In genomic region chr1:61011514-61012263, GRCh38 we compare ENCODE assay signal across 24 cellular contexts.
A peak's percentile ranks its signal among the peaks of the same experiment; 100 is the strongest.
DNase-seq lines count a peak whose midpoint lies in the region; ATAC-seq lines count a peak whose summit lies in the region.
"Had no signal": no experiment of that assay in that cellular context is flagged by ENCODE, and none has a peak within 500 bp of the region (broad histone marks: within the 10 kb centered on the region; RNA-seq: fewer than 3 reads in every experiment).

No MANE protein-coding gene starts in this region.

- peaks cover 3 to 4% of the 10 kb centered on the region in 2 donors for H3K4me1 Mint-ChIP-seq in immature natural killer cell
- no peaks in the 10 kb centered on the region for H3K4me1 Mint-ChIP-seq in activated CD4-positive, alpha-beta T cell treated with anti-CD3 and anti-CD28 coated beads, Interleukin-2, amount 10 ng/mL, durations not matched to agents 7 days and 5 days
- H3K4me1 Mint-ChIP-seq in activated CD4-positive, alpha-beta memory T cell treated with anti-CD3 and anti-CD28 coated beads for 36 hours (ENCODE audit: low read depth) = no peaks in the 10 kb centered on the region
- H3K4me1 Mint-ChIP-seq: activated naive CD4-positive, alpha-beta T cell treated with anti-CD3 and anti-CD28 coated beads, Interleukin-2, amount 10 ng/mL, durations not matched to agents 7 days and 5 days; central memory CD8-positive, alpha-beta T cell had no signal

- H3K27ac Mint-ChIP-seq in immature natural killer cell = no peak overlapping the region
- H3K27ac Mint-ChIP-seq in activated CD4-positive, alpha-beta T cell treated with anti-CD3 and anti-CD28 coated beads, Interleukin-2, amount 10 ng/mL, durations not matched to agents 7 days and 5 days = no peak overlapping the region
- no peak overlapping the region for H3K27ac Mint-ChIP-seq in activated CD4-positive, alpha-beta memory T cell treated with anti-CD3 and anti-CD28 coated beads for 36 hours
- H3K27ac Mint-ChIP-seq: activated CD8-positive, alpha-beta T cell treated with anti-CD3 and anti-CD28 coated beads, Interleukin-2, amount 10 ng/mL, durations not matched to agents 7 days and 5 days; activated naive CD4-positive, alpha-beta T cell treated with anti-CD3 and anti-CD28 coated beads, Interleukin-2, amount 10 ng/mL, durations not matched to agents 7 days and 5 days; nephron; stimulated activated naive CD8-positive, alpha-beta T cell treated with anti-CD3 and anti-CD28 coated beads, Interleukin-15, Interleukin-2, amounts not matched to agents 100 ng/mL and 50 ng/mL, for 24 hours had no signal

- no peak overlapping the region for H3K4me3 Mint-ChIP-seq in immature natural killer cell
- no peak overlapping the region for H3K4me3 Mint-ChIP-seq in activated CD4-positive, alpha-beta T cell treated with anti-CD3 and anti-CD28 coated beads, Interleukin-2, amount 10 ng/mL, durations not matched to agents 7 days and 5 days
- no peak overlapping the region for H3K4me3 Mint-ChIP-seq in activated CD4-positive, alpha-beta memory T cell treated with anti-CD3 and anti-CD28 coated beads for 36 hours
- H3K4me3 Mint-ChIP-seq: activated CD8-positive, alpha-beta T cell treated with anti-CD3 and anti-CD28 coated beads, Interleukin-2, amount 10 ng/mL, durations not matched to agents 7 days and 5 days; activated naive CD4-positive, alpha-beta T cell treated with anti-CD3 and anti-CD28 coated beads, Interleukin-2, amount 10 ng/mL, durations not matched to agents 7 days and 5 days; central memory CD8-positive, alpha-beta T cell; nephron; stimulated activated naive CD8-positive, alpha-beta T cell treated with anti-CD3 and anti-CD28 coated beads, Interleukin-15, Interleukin-2, amounts not matched to agents 100 ng/mL and 50 ng/mL, for 24 hours had no signal

- no peaks in the 10 kb centered on the region for H3K9me3 Mint-ChIP-seq in immature natural killer cell
- no peaks in the 10 kb centered on the region for H3K9me3 Mint-ChIP-seq in activated CD4-positive, alpha-beta T cell treated with anti-CD3 and anti-CD28 coated beads, Interleukin-2, amount 10 ng/mL, durations not matched to agents 7 days and 5 days
- no peaks in the 10 kb centered on the region for H3K9me3 Mint-ChIP-seq in activated CD4-positive, alpha-beta memory T cell treated with anti-CD3 and anti-CD28 coated beads for 36 hours
- H3K9me3 Mint-ChIP-seq: activated naive CD4-positive, alpha-beta T cell treated with anti-CD3 and anti-CD28 coated beads, Interleukin-2, amount 10 ng/mL, durations not matched to agents 7 days and 5 days; central memory CD8-positive, alpha-beta T cell; nephron; stimulated activated naive CD8-positive, alpha-beta T cell treated with anti-CD3 and anti-CD28 coated beads, Interleukin-15, Interleukin-2, amounts not matched to agents 100 ng/mL and 50 ng/mL, for 24 hours had no signal

- intact Hi-C loops in Right ventricle myocardium inferior (cut with DNase I) (no loop called here), cardiac septum (cut with DNase I) (no loop called here)
- intact Hi-C loops in activated CD4-positive, alpha-beta memory T cell treated with anti-CD3 and anti-CD28 coated beads for 36 hours (cut with micrococcal nuclease) = no loop called here

- POLR2A ChIA-PET in activated CD4-positive, alpha-beta T cell treated with anti-CD3 and anti-CD28 coated beads, Interleukin-2, amount 10 ng/mL, durations not matched to agents 7 days and 5 days (lab: Charles Lee) = no interaction called here
- POLR2A ChIA-PET in activated CD4-positive, alpha-beta memory T cell treated with anti-CD3 and anti-CD28 coated beads for 36 hours (lab: Charles Lee) = no interaction called here

- peak; percentile 39 for ATAC-seq in Right ventricle myocardium inferior
- ATAC-seq: activated CD8-positive, alpha-beta T cell treated with anti-CD3 and anti-CD28 coated beads, Interleukin-2, amount 10 ng/mL, durations not matched to agents 7 days and 5 days; gastroesophageal sphincter had no signal

- H3K27me3 Mint-ChIP-seq in immature natural killer cell (ENCODE audit: low read depth in 3 of 3) = peaks cover 0 to 5% (median 2%) of the 10 kb centered on the region in 3 donors
- peaks cover 13% of the 10 kb centered on the region for H3K27me3 Mint-ChIP-seq in activated CD4-positive, alpha-beta T cell treated with anti-CD3 and anti-CD28 coated beads, Interleukin-2, amount 10 ng/mL, durations not matched to agents 7 days and 5 days
- peaks cover 26% of the 10 kb centered on the region for H3K27me3 Mint-ChIP-seq in activated CD4-positive, alpha-beta memory T cell treated with anti-CD3 and anti-CD28 coated beads for 36 hours

- CTCF ChIA-PET in activated CD4-positive, alpha-beta T cell treated with anti-CD3 and anti-CD28 coated beads, Interleukin-2, amount 10 ng/mL, durations not matched to agents 7 days and 5 days (lab: Charles Lee) = no interaction called here
- CTCF ChIA-PET in activated CD4-positive, alpha-beta memory T cell treated with anti-CD3 and anti-CD28 coated beads for 36 hours (lab: Charles Lee) = interaction anchor here (0.6 kb wide), 1 partner anchor 14 kb away, joined by 3 read pairs; no protein-coding TSS in a partner anchor

- DNase-seq in Right ventricle myocardium inferior (ENCODE audit: missing footprints) (no peak), cardiac septum (ENCODE audit: low spot score) (no peak), NCI-H187 treated with DMSO at 0.1 percent for 48 hours (lab: John Stamatoyannopoulos, UW) (peak; percentile 91), NCI-H69 (lab: John Stamatoyannopoulos, UW) (peak; percentile 83), immature natural killer cell (no peak), superior temporal gyrus (ENCODE audit: extremely low spot score) (no peak)
- no peak for DNase-seq in activated CD4-positive, alpha-beta T cell treated with anti-CD3 and anti-CD28 coated beads, Interleukin-2, amount 10 ng/mL, durations not matched to agents 7 days and 5 days
- no peak for DNase-seq in activated CD4-positive, alpha-beta memory T cell treated with anti-CD3 and anti-CD28 coated beads for 36 hours
- DNase-seq: activated CD8-positive, alpha-beta T cell treated with anti-CD3 and anti-CD28 coated beads, Interleukin-2, amount 10 ng/mL, durations not matched to agents 7 days and 5 days; activated naive CD4-positive, alpha-beta T cell treated with anti-CD3 and anti-CD28 coated beads, Interleukin-2, amount 10 ng/mL, durations not matched to agents 7 days and 5 days; activated T-cell treated with anti-CD3 and anti-CD28 coated beads, Interleukin-2, amount 50 U/mL, for 48 hours; BE2C; effector CD4-positive, alpha-beta T cell; HCEC 1CT; IMR-90; midbrain; MM.1S; NCI-H526 treated with DMSO at 0.1 percent for 48 hours; posterior cingulate gyrus; upper lobe of left lung had no signal

- no peaks in the 10 kb centered on the region for H3K36me3 Mint-ChIP-seq in immature natural killer cell
- H3K36me3 Mint-ChIP-seq in activated CD4-positive, alpha-beta T cell treated with anti-CD3 and anti-CD28 coated beads, Interleukin-2, amount 10 ng/mL, durations not matched to agents 7 days and 5 days (ENCODE audit: low read depth) = no peaks in the 10 kb centered on the region
- H3K36me3 Mint-ChIP-seq in activated CD4-positive, alpha-beta memory T cell treated with anti-CD3 and anti-CD28 coated beads for 36 hours = no peaks in the 10 kb centered on the region
- H3K36me3 Mint-ChIP-seq: activated naive CD4-positive, alpha-beta T cell treated with anti-CD3 and anti-CD28 coated beads, Interleukin-2, amount 10 ng/mL, durations not matched to agents 7 days and 5 days had no signal

Comparison
In these comparisons a context has a peak if more than half of its experiments do, and no peak if none do; other contexts are left out.
1. DNase-seq: peak in NCI-H187 treated with DMSO at 0.1 percent for 48 hours (single experiment) and NCI-H69 (single experiment); none in Right ventricle myocardium inferior (single experiment), cardiac septum (single experiment), immature natural killer cell (0 of 3), activated CD4-positive, alpha-beta T cell treated with anti-CD3 and anti-CD28 coated beads, Interleukin-2, amount 10 ng/mL, durations not matched to agents 7 days and 5 days (single experiment), superior temporal gyrus (single experiment) and activated CD4-positive, alpha-beta memory T cell treated with anti-CD3 and anti-CD28 coated beads for 36 hours (single experiment).